Comparison of ENCODE assay signal across 14 cellular contexts in the genomic region with DNA sequence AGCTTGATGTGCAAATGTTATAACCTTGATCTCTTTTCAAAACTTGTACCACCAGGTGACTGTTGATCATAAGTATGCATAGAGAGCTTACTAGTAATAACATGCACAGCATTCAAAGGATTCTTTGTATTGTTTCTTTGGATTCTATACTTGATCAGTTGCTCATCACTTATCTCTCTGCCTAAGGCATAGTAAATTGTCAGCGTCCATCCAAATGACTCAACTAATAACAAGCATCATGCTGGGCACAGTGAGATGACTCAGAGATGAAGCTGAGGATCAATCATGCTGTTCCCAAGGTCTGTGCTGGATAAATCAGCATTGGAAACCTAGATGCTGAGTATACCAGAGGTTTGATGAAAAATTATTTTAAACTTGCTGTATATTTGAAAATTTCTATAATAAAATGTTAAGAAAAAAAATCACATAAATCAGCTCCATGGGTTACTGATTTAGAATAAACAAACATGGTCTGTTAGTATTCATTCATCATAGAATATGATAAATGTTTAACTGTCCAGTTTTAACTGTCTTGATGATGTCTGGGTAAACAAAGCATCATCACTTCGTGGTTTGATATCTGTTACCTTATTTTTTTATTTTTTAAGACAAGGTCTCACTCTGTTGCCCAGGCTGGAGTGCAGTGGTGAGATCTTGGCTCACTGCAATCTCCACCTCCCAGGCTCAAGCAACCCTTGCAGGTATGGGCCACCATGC. TPM values are rescaled to one million over a fixed set of nuclear protein-coding genes. Genes with fewer than 3 reads are reported as not detected.
A peak's percentile ranks its signal among the peaks of the same experiment; 100 is the strongest.
DNase-seq lines count a peak whose midpoint lies in the region; TF ChIP-seq lines count a peak whose summit lies in the region.
"Had no signal": no experiment of that assay in that cellular context is flagged by ENCODE, and none has a peak within 500 bp of the region (broad histone marks: within the 10 kb centered on the region; RNA-seq: fewer than 3 reads in every experiment).

No MANE protein-coding gene starts in this region.

- H3K36me3 ChIP-seq in HEK293 (ENCODE audit: control insufficient read depth in 2 of 2, insufficient read depth in 1 of 2, low read length in 2 of 2) (no peaks in the 10 kb centered on the region), Karpas-422 (ENCODE audit: insufficient read depth, low read length) (no peaks in the 10 kb centered on the region), right atrium auricular region (no peaks in the 10 kb centered on the region)
- H3K36me3 ChIP-seq: gastrocnemius medialis, upper lobe of right lung had no signal

- no peak overlapping the region for H3K4me3 ChIP-seq in HEK293 (ENCODE audit: low read depth, low read length)
- no peak overlapping the region for H3K4me3 ChIP-seq in fibroblast of the aortic adventitia (ENCODE audit: low read depth, low read length)
- H3K4me3 ChIP-seq in Karpas-422 (ENCODE audit: low read length) = no peak overlapping the region
- H3K4me3 ChIP-seq in right atrium auricular region = no peak overlapping the region
- H3K4me3 ChIP-seq: gastrocnemius medialis, upper lobe of right lung had no signal

- H3K27ac ChIP-seq in HEK293 (ENCODE audit: extremely low read depth, low read depth, low read length) (no peak overlapping the region), Karpas-422 (ENCODE audit: low read length) (no peak overlapping the region), right atrium auricular region (no peak overlapping the region)
- H3K27ac ChIP-seq: gastrocnemius medialis, upper lobe of right lung had no signal

- no peak for TF ChIP-seq CTCF in HEK293 (tag by site-specific recombination; IDR thresholded peaks at IDR 0.05)
- no peak for TF ChIP-seq CTCF in fibroblast of the aortic adventitia (IDR thresholded peaks at IDR 0.05; ENCODE audit: insufficient read depth, low read length)
- no peak for TF ChIP-seq CTCF in right atrium auricular region (IDR thresholded peaks at IDR 0.05)

- H3K9ac ChIP-seq in Karpas-422 (ENCODE audit: low read length) = no peak overlapping the region

- peak; percentile 72 for DNase-seq in A172 (ENCODE audit: low spot score)
- DNase-seq in SW 1271 (lab: John Stamatoyannopoulos, UW) = peak; percentile 39 to 81
- DNase-seq in fibroblast of the aortic adventitia (ENCODE audit: low read depth) = peak; percentile 76
- DNase-seq in Karpas-422 = no peak
- no peak for DNase-seq in activated CD4-positive, CD25-positive, alpha-beta regulatory T cell (lab: John Stamatoyannopoulos, UW)
- DNase-seq in right atrium auricular region (ENCODE audit: low spot score) = no peak
- no peak for DNase-seq in Ammon's horn (ENCODE audit: low spot score)
- DNase-seq: activated CD4-positive, alpha-beta T cell treated with anti-CD3 and anti-CD28 coated beads, Interleukin-2, amount 10 ng/mL, durations not matched to agents 7 days and 5 days; activated effector memory CD4-positive, alpha-beta T cell treated with Interleukin-2 at 50 U/mL for 16 hours; gastrocnemius medialis; naive B cell; NCI-H187; upper lobe of right lung had no signal

- POLR2A ChIA-PET in HEK293 (lab: Yijun Ruan, JAX) = no interaction called here

- H3K79me2 ChIP-seq in Karpas-422 (ENCODE audit: low read length) = no peaks in the 10 kb centered on the region

- H4K20me1 ChIP-seq in Karpas-422 (ENCODE audit: insufficient read depth, low read depth, low read length) = no peaks in the 10 kb centered on the region

- no peak overlapping the region for H3K4me2 ChIP-seq in Karpas-422 (ENCODE audit: low read depth, low read length, poor library complexity, severe bottlenecking)

- no peaks in the 10 kb centered on the region for H3K4me1 ChIP-seq in HEK293 (ENCODE audit: control insufficient read depth, insufficient read depth, low read length)
- H3K4me1 ChIP-seq in Karpas-422 (ENCODE audit: low read length) = no peaks in the 10 kb centered on the region
- H3K4me1 ChIP-seq in right atrium auricular region = no peaks in the 10 kb centered on the region
- H3K4me1 ChIP-seq: gastrocnemius medialis had no signal

- H2AFZ ChIP-seq in Karpas-422 (ENCODE audit: low read length) = no peak overlapping the region

- no peaks in the 10 kb centered on the region for H3K9me3 ChIP-seq in HEK293 (ENCODE audit: control insufficient read depth, insufficient read depth, low read depth, low read length)
- H3K9me3 ChIP-seq in Karpas-422 (ENCODE audit: low read length) = no peaks in the 10 kb centered on the region
- H3K9me3 ChIP-seq in right atrium auricular region = no peaks in the 10 kb centered on the region
- H3K9me3 ChIP-seq: gastrocnemius medialis, upper lobe of right lung had no signal

- H3K27me3 ChIP-seq in Karpas-422 (ENCODE audit: low read length) (no peaks in the 10 kb centered on the region), right atrium auricular region (no peaks in the 10 kb centered on the region)
- H3K27me3 ChIP-seq: gastrocnemius medialis, upper lobe of right lung had no signal

- CTCF ChIA-PET in HEK293 (lab: Yijun Ruan, JAX) = interaction anchor here (0.5 to 2.0 kb wide), 4 partner anchors 10 to 288 kb away, joined by 3 to 4 read pairs (median 4); no protein-coding TSS in a partner anchor

- no peaks in the 10 kb centered on the region for H3K9me2 ChIP-seq in Karpas-422 (replicated peaks; ENCODE audit: insufficient read depth, low read length)

TF ChIP-seq in HEK293, 187 proteins besides CTCF, POLR2A, EP300 and RAD21:
- TF ChIP-seq, protein P1, sequence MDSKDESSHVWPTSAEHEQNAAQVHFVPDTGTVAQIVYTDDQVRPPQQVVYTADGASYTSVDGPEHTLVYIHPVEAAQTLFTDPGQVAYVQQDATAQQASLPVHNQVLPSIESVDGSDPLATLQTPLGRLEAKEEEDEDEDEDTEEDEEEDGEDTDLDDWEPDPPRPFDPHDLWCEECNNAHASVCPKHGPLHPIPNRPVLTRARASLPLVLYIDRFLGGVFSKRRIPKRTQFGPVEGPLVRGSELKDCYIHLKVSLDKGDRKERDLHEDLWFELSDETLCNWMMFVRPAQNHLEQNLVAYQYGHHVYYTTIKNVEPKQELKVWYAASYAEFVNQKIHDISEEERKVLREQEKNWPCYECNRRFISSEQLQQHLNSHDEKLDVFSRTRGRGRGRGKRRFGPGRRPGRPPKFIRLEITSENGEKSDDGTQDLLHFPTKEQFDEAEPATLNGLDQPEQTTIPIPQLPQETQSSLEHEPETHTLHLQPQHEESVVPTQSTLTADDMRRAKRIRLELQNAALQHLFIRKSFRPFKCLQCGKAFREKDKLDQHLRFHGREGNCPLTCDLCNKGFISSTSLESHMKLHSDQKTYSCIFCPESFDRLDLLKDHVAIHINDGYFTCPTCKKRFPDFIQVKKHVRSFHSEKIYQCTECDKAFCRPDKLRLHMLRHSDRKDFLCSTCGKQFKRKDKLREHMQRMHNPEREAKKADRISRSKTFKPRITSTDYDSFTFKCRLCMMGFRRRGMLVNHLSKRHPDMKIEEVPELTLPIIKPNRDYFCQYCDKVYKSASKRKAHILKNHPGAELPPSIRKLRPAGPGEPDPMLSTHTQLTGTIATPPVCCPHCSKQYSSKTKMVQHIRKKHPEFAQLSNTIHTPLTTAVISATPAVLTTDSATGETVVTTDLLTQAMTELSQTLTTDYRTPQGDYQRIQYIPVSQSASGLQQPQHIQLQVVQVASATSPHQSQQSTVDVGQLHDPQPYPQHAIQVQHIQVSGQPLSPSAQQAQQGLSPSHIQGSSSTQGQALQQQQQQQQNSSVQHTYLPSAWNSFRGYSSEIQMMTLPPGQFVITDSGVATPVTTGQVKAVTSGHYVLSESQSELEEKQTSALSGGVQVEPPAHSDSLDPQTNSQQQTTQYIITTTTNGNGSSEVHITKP (tag by site-specific recombination; IDR thresholded peaks at IDR 0.05) = no peak
- 0 out of 2 replicates have a peak, but pooled peaks have one; percentile 30 for TF ChIP-seq ZEB2 (tag by site-specific recombination; IDR thresholded peaks at IDR 0.05)
- TF ChIP-seq ZNF664 (tag by site-specific recombination; IDR thresholded peaks at IDR 0.05) = no peak
- TF ChIP-seq ZNF658 (tag by site-specific recombination; IDR thresholded peaks at IDR 0.05) = no peak
- TF ChIP-seq, protein P2, sequence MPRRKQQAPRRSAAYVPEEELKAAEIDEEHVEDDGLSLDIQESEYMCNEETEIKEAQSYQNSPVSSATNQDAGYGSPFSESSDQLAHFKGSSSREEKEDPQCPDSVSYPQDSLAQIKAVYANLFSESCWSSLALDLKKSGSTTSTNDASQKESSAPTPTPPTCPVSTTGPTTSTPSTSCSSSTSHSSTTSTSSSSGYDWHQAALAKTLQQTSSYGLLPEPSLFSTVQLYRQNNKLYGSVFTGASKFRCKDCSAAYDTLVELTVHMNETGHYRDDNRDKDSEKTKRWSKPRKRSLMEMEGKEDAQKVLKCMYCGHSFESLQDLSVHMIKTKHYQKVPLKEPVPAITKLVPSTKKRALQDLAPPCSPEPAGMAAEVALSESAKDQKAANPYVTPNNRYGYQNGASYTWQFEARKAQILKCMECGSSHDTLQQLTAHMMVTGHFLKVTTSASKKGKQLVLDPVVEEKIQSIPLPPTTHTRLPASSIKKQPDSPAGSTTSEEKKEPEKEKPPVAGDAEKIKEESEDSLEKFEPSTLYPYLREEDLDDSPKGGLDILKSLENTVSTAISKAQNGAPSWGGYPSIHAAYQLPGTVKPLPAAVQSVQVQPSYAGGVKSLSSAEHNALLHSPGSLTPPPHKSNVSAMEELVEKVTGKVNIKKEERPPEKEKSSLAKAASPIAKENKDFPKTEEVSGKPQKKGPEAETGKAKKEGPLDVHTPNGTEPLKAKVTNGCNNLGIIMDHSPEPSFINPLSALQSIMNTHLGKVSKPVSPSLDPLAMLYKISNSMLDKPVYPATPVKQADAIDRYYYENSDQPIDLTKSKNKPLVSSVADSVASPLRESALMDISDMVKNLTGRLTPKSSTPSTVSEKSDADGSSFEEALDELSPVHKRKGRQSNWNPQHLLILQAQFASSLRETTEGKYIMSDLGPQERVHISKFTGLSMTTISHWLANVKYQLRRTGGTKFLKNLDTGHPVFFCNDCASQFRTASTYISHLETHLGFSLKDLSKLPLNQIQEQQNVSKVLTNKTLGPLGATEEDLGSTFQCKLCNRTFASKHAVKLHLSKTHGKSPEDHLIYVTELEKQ (tag by site-specific recombination; IDR thresholded peaks at IDR 0.05; ENCODE audit: borderline replicate concordance) = no peak

RNA-seq across cellular contexts. Expression of a gene that starts 45.6 kb away (rescaled TPM):
- 161 and 209 TPM in 2 replicates for total RNA-seq in A172 (2014; rRNA removed; shearing (Covaris generic))
- 63.2 and 871 TPM in 2 replicates for total RNA-seq in fibroblast of the aortic adventitia (ENCODE audit: low replicate concordance)
- 2.4 and 5.2 TPM in 2 replicates for total RNA-seq in Karpas-422 (2014; rRNA removed; shearing (Covaris generic); ENCODE audit: low replicate concordance)
- total RNA-seq in right atrium auricular region = 100 to 1,000 TPM; 151 to 155 TPM

Comparison
In these comparisons a context has a peak if more than half of its experiments do, and no peak if none do; other contexts are left out.
1. DNase-seq: peak in A172 (single experiment), SW 1271 (2 of 2) and fibroblast of the aortic adventitia (single experiment); none in Karpas-422 (single experiment), activated CD4-positive, CD25-positive, alpha-beta regulatory T cell (0 of 4), right atrium auricular region (single experiment) and Ammon's horn (single experiment).
2. RNA of a gene that starts 45.6 kb away (total RNA-seq): 161 to 209 TPM in A172, 151 to 155 TPM in right atrium auricular region and 63.2 to 871 TPM in fibroblast of the aortic adventitia; 2.4 to 5.2 TPM in Karpas-422; every median in the first group is over 10 times any median in the second.